ENCODE assay signal across 1 cellular context in the genomic region with DNA sequence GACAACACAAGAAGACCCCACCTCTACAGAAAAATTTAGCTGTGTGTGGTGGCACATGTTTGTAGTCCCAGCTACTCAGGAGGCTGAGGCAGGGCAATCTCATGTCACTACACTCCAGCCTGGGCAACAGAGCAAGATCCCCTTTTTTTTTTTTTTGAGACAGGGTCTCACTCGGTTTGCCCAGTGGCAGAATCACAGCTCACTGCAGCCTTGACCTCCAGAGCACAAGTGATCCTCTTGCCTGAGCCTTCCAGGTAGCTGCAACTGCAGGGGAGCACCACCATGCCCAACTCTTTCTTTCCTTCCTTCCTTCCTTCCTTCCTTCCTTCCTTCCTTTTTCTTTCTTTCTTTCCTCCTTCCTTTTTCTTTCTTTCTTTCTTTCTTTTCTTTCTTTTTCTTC.
TF ChIP-seq lines count a peak whose summit lies in the region.

No MANE protein-coding gene starts in this region.

TF ChIP-seq in IMR-90, 13 proteins besides CTCF, POLR2A, EP300 and RAD21 (continued from another document):
- TF ChIP-seq NFE2L2 (IDR thresholded peaks at IDR 0.05; ENCODE audit: low read depth, low read length) (no peak), SMC3 (IDR thresholded peaks at IDR 0.05; ENCODE audit: low read depth, low read length) (no peak), CEBPB (IDR thresholded peaks at IDR 0.05; ENCODE audit: low read depth, low read length) (no peak), CHD1 (IDR thresholded peaks at IDR 0.05; ENCODE audit: low read depth, low read length) (no peak), MXI1 (IDR thresholded peaks at IDR 0.05; ENCODE audit: borderline replicate concordance, low read depth, low read length) (no peak)
